ENCODE assay signal across 8 cellular contexts in genomic region chrX:109472939-109473713, GRCh38. TPM values are rescaled to one million over a fixed set of nuclear protein-coding genes. Genes with fewer than 3 reads are reported as not detected.
DNase-seq lines count a peak whose midpoint lies in the region; ATAC-seq and TF ChIP-seq lines count a peak whose summit lies in the region.

No MANE protein-coding gene starts in this region.

- no peak overlapping the region for H3K4me3 Mint-ChIP-seq in activated naive CD4-positive, alpha-beta T cell treated with anti-CD3 and anti-CD28 coated beads for 36 hours
- no peak overlapping the region for H3K4me3 Mint-ChIP-seq in CD4-positive, alpha-beta T cell
- H3K4me3 Mint-ChIP-seq in CD14-positive monocyte = no peak overlapping the region

- CTCF ChIA-PET in activated naive CD4-positive, alpha-beta T cell treated with anti-CD3 and anti-CD28 coated beads for 36 hours (lab: Charles Lee) = interaction anchor here (0.6 to 2.3 kb wide), 4 partner anchors 13 to 418 kb away, joined by 3 to 9 read pairs (median 3); no protein-coding TSS in a partner anchor
- CTCF ChIA-PET in CD4-positive, alpha-beta T cell (lab: Charles Lee) = interaction anchor here (1.3 to 1.5 kb wide), 2 partner anchors 12 kb away, joined by 3 read pairs; no protein-coding TSS in a partner anchor

- peaks cover 7% of the 10 kb centered on the region for H3K4me1 Mint-ChIP-seq in activated naive CD4-positive, alpha-beta T cell treated with anti-CD3 and anti-CD28 coated beads for 36 hours (ENCODE audit: low read depth)
- peaks cover 8% of the 10 kb centered on the region for H3K4me1 Mint-ChIP-seq in CD4-positive, alpha-beta T cell (ENCODE audit: low read depth)
- peaks cover 5% of the 10 kb centered on the region for H3K4me1 Mint-ChIP-seq in CD14-positive monocyte

- H3K4me3 ChIP-seq in GM12864 (ENCODE audit: low read depth, low read length) = no peak overlapping the region
- H3K4me3 ChIP-seq in HUES6 (ENCODE audit: low read depth, low read length) = peak overlapping the region; percentile 31; the same call in 1 of the 2 replicates

- H3K9me3 ChIP-seq in HUES6 (ENCODE audit: control insufficient read depth, insufficient read depth, low read depth, low read length) = no peaks in the 10 kb centered on the region
- H3K9me3 ChIP-seq in CD4-positive, alpha-beta T cell (ENCODE audit: control insufficient read depth, low read length) = no peaks in the 10 kb centered on the region

- H3K27me3 Mint-ChIP-seq in activated naive CD4-positive, alpha-beta T cell treated with anti-CD3 and anti-CD28 coated beads for 36 hours (ENCODE audit: low read depth) = no peaks in the 10 kb centered on the region
- H3K27me3 Mint-ChIP-seq in CD4-positive, alpha-beta T cell = no peaks in the 10 kb centered on the region
- H3K27me3 Mint-ChIP-seq in CD14-positive monocyte (ENCODE audit: low read depth in 3 of 3) = peaks cover 0 to 6% (median 0%) of the 10 kb centered on the region in 3 donors

- DNase-seq in GM12864 (ENCODE audit: low read depth) (no peak), kidney tubule cell (ENCODE audit: low spot score) (peak; percentile 53), CD14-positive monocyte (ENCODE audit: low spot score) (no peak)
- peak; percentile 64 for DNase-seq in activated naive CD4-positive, alpha-beta T cell treated with anti-CD3 and anti-CD28 coated beads for 36 hours
- no peak for DNase-seq in CD4-positive, alpha-beta T cell

- POLR2A ChIA-PET in CD4-positive, alpha-beta T cell (lab: Charles Lee) = no interaction called here

- peaks cover 8% of the 10 kb centered on the region; the same call in 1 of the 2 replicates for H3K27me3 ChIP-seq in HUES6 (ENCODE audit: control insufficient read depth, insufficient read depth, low read length)
- no peaks in the 10 kb centered on the region for H3K27me3 ChIP-seq in CD4-positive, alpha-beta T cell (ENCODE audit: control insufficient read depth, insufficient read depth, low read length)

- no peaks in the 10 kb centered on the region for H3K9me3 Mint-ChIP-seq in activated naive CD4-positive, alpha-beta T cell treated with anti-CD3 and anti-CD28 coated beads for 36 hours
- no peaks in the 10 kb centered on the region for H3K9me3 Mint-ChIP-seq in CD4-positive, alpha-beta T cell
- peaks cover 0 to 2% (median 0%) of the 10 kb centered on the region in 7 donors for H3K9me3 Mint-ChIP-seq in CD14-positive monocyte

- no peaks in the 10 kb centered on the region for H3K36me3 Mint-ChIP-seq in activated naive CD4-positive, alpha-beta T cell treated with anti-CD3 and anti-CD28 coated beads for 36 hours (ENCODE audit: low read depth)
- H3K36me3 Mint-ChIP-seq in CD4-positive, alpha-beta T cell (ENCODE audit: low read depth) = no peaks in the 10 kb centered on the region
- no peaks in the 10 kb centered on the region for H3K36me3 Mint-ChIP-seq in CD14-positive monocyte

- peaks cover 32% of the 10 kb centered on the region for H3K4me1 ChIP-seq in HUES6 (ENCODE audit: control insufficient read depth, insufficient read depth, low read length)

- peak; percentile 36 for TF ChIP-seq CTCF in GM12864 (IDR thresholded peaks at IDR 0.05; ENCODE audit: low read depth, low read length, missing control alignments)
- TF ChIP-seq CTCF in CD4-positive, alpha-beta T cell (IDR thresholded peaks at IDR 0.05) = no peak
- TF ChIP-seq CTCF in CD14-positive monocyte (IDR thresholded peaks at IDR 0.05) = no peak

- ATAC-seq in CD4-positive, alpha-beta T cell (ENCODE audit: poor library complexity) = no peak
- no peak for ATAC-seq in HG03108 (IDR thresholded peaks at IDR 0.05; ENCODE audit: unreplicated experiment)
- no peak for ATAC-seq in GM21619 (IDR thresholded peaks at IDR 0.05; ENCODE audit: unreplicated experiment)

- H3K36me3 ChIP-seq in HUES6 (ENCODE audit: control insufficient read depth, insufficient read depth, low read length) = no peaks in the 10 kb centered on the region

- peak overlapping the region; percentile 5 for H3K27ac Mint-ChIP-seq in activated naive CD4-positive, alpha-beta T cell treated with anti-CD3 and anti-CD28 coated beads for 36 hours
- H3K27ac Mint-ChIP-seq in CD4-positive, alpha-beta T cell = no peak overlapping the region
- peak overlapping the region in 2 of 7 donors; percentile 46 to 47 for H3K27ac Mint-ChIP-seq in CD14-positive monocyte

- peak overlapping the region; percentile 85 for H3K27ac ChIP-seq in HUES6 (ENCODE audit: low read depth, low read length)
- H3K27ac ChIP-seq in CD4-positive, alpha-beta T cell (ENCODE audit: low read depth, low read length) = no peak overlapping the region

- H3K9ac ChIP-seq in HUES6 (ENCODE audit: low read length) = peak overlapping the region; percentile 64

- intact Hi-C loops in activated naive CD4-positive, alpha-beta T cell treated with anti-CD3 and anti-CD28 coated beads for 36 hours (cut with micrococcal nuclease) = loop anchor here (2.0 to 10.0 kb wide), 4 partner anchors 64 to 1248 kb away; partner anchors contain the start of gene NXT2
- intact Hi-C loops in CD4-positive, alpha-beta T cell (cut with DNase I, micrococcal nuclease) = no loop called here
- intact Hi-C loops in CD14-positive monocyte (cut with micrococcal nuclease) = no loop called here

RNA-seq across cellular contexts. Expression of gene GUCY2F, which starts 8.8 kb away (rescaled TPM):
- total RNA-seq in activated naive CD4-positive, alpha-beta T cell treated with anti-CD3 and anti-CD28 coated beads for 36 hours = not detected
- not detected for total RNA-seq in CD4-positive, alpha-beta T cell
- polyA plus RNA-seq in CD14-positive monocyte = not detected

Comparison
In these comparisons a context has a peak if more than half of its experiments do, and no peak if none do; other contexts are left out.
1. DNase-seq: peak in activated naive CD4-positive, alpha-beta T cell treated with anti-CD3 and anti-CD28 coated beads for 36 hours (single experiment) and kidney tubule cell (single experiment); none in GM12864 (single experiment), CD4-positive, alpha-beta T cell (0 of 10) and CD14-positive monocyte (single experiment).